Comparison of ENCODE assay signal across 23 cellular contexts in the genomic region with DNA sequence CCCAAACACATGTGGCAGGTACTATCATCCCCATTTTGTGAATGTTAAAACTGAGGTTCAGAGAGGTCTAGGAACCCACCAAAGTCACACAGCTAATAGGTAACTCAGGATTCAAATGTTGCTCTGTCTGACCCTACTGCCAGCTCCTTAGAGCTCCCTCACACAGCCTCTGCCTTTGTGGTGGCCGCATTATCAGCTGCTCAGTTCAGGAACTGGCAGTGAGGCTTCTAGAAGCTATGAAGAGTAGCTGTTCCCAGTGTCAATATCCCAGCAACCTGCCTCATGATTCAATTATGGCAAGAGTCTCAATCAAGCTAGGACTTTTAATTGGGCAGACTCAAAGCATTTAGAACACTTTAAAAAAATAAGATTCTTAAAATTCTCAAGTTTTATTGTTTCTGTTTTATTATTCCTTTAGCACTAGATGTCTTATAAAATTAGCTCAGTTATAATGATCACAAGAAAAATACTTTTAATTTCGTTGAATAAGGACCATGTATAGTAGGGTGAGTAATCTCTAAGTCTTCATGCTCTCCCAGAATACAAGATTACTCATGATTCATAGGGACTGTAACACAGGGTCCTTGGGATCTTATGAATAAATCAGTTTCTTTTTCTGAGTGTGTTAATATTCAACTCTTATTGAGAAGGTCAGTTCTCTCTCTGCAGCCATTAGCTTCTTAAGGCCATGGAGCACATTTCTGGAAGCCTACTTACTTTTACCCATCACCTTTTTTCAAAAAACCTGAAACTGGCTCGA.
DNase-seq lines count a peak whose midpoint lies in the region; ATAC-seq and TF ChIP-seq lines count a peak whose summit lies in the region.
"Had no signal": no experiment of that assay in that cellular context is flagged by ENCODE, and none has a peak within 500 bp of the region (broad histone marks: within the 10 kb centered on the region; RNA-seq: fewer than 3 reads in every experiment).

No MANE protein-coding gene starts in this region.

- in situ Hi-C loops in ACHN (cut with HindIII; ENCODE audit: low pct_ligation_motif_present, low pct_unique_long_range_greater_than_20kb, low sequenced_read_pairs), result no loop called here

- no peaks in the 10 kb centered on the region for H3K36me3 ChIP-seq in heart right ventricle
- H3K36me3 ChIP-seq: ascending aorta, sigmoid colon had no signal

- no peaks in the 10 kb centered on the region for H3K27me3 Mint-ChIP-seq in brain
- H3K27me3 Mint-ChIP-seq: CD4-positive, CD25-positive, alpha-beta regulatory T cell; naive thymus-derived CD8-positive, alpha-beta T cell had no signal

- DNase-seq in ACHN (peak; percentile 38), HT1080 (ENCODE audit: low read depth) (peak; percentile 52), iris pigment epithelial cell (ENCODE audit: low read depth) (peak; percentile 77), heart right ventricle (no peak), T-helper 2 cell (no peak), HK-2 (ENCODE audit: unreplicated experiment) (no peak), SW 1271 (lab: John Stamatoyannopoulos, UW) (no peak)
- DNase-seq: activated CD4-positive, alpha-beta T cell treated with anti-CD3 and anti-CD28 coated beads for 4 hours; activated naive CD4-positive, alpha-beta T cell treated with anti-CD3 and anti-CD28 coated beads, Interleukin-2, amount 50 U/mL, for 16 hours; CD4-positive, CD25-positive, alpha-beta regulatory T cell; endodermal cell; foreskin melanocyte; islet precursor cell; Karpas-422; naive thymus-derived CD8-positive, alpha-beta T cell; NCI-H1092; NCI-H526; SHP77; sigmoid colon; T-helper 1 cell had no signal

- peaks cover 0 to 34% (median 4%) of the 10 kb centered on the region in 11 donors for H3K9me3 ChIP-seq in heart right ventricle

- peak overlapping the region in 3 of 5 experiments; percentile 48 to 75 (median 60) for H3K27ac Mint-ChIP-seq in brain
- H3K27ac Mint-ChIP-seq: CD4-positive, CD25-positive, alpha-beta regulatory T cell; endodermal cell; naive thymus-derived CD8-positive, alpha-beta T cell had no signal

- 85% methylated on average over 3 of the region's 3 CpGs for WGBS in heart right ventricle, 2 donors

- no peak overlapping the region for H3K4me3 ChIP-seq in heart right ventricle
- H3K4me3 ChIP-seq: ascending aorta, sigmoid colon had no signal

- no peaks in the 10 kb centered on the region for H3K27me3 ChIP-seq in heart right ventricle
- H3K27me3 ChIP-seq: ascending aorta, sigmoid colon had no signal

- H3K4me1 Mint-ChIP-seq in brain, result peaks cover 57% of the 10 kb centered on the region
- H3K4me1 Mint-ChIP-seq: CD4-positive, CD25-positive, alpha-beta regulatory T cell; naive thymus-derived CD8-positive, alpha-beta T cell had no signal

- ATAC-seq in heart right ventricle, result no peak
- ATAC-seq: naive thymus-derived CD8-positive, alpha-beta T cell had no signal

- TF ChIP-seq CTCF in brain (conservative IDR thresholded peaks at IDR 0.05) (no peak), heart right ventricle (IDR thresholded peaks at IDR 0.05) (no peak)

- H3K9me3 Mint-ChIP-seq in brain, result peaks cover 16 to 29% (median 24%) of the 10 kb centered on the region in 5 experiments

- H3K36me3 Mint-ChIP-seq in brain, result peaks cover 18% of the 10 kb centered on the region
- H3K36me3 Mint-ChIP-seq: CD4-positive, CD25-positive, alpha-beta regulatory T cell had no signal

- no peak overlapping the region for H3K27ac ChIP-seq in heart right ventricle
- H3K27ac ChIP-seq: ascending aorta, parathyroid adenoma, sigmoid colon had no signal

- H3K4me3 Mint-ChIP-seq in brain, result no peak overlapping the region
- H3K4me3 Mint-ChIP-seq: CD4-positive, CD25-positive, alpha-beta regulatory T cell; endodermal cell; naive thymus-derived CD8-positive, alpha-beta T cell had no signal

- intact Hi-C loops in heart right ventricle (cut with DNase I), result no loop called here

- H3K4me1 ChIP-seq in heart right ventricle, result peaks cover 0 to 33% (median 0%) of the 10 kb centered on the region in 9 donors
- H3K4me1 ChIP-seq: ascending aorta, parathyroid adenoma, sigmoid colon had no signal

Comparison
In these comparisons a context has a peak if more than half of its experiments do, and no peak if none do; other contexts are left out.
1. DNase-seq: peak in ACHN (single experiment), HT1080 (single experiment) and iris pigment epithelial cell (single experiment); none in heart right ventricle (0 of 2), T-helper 2 cell (0 of 5), HK-2 (single experiment) and SW 1271 (0 of 2).